In genomic region chr15:65610871-65611718, GRCh38 we compare ENCODE assay signal across 1 cellular context.
TF ChIP-seq lines count a peak whose summit lies in the region.

TSS of gene INTS14 (minus strand) at chr15:65611131. CDS start at chr15:65607380, 3,751 bp downstream.

TF ChIP-seq in A549, 52 proteins besides CTCF, POLR2A, EP300 and RAD21 (continued from another document):
- TF ChIP-seq HES2 (IDR thresholded peaks at IDR 0.05) (no peak), BHLHE40 (IDR thresholded peaks at IDR 0.05; ENCODE audit: low read depth, low read length) (no peak), SMC3 (IDR thresholded peaks at IDR 0.05) (peak; percentile 79), FOSB (CRISPR knock-in tag; IDR thresholded peaks at IDR 0.05) (no peak), PBX3 (IDR thresholded peaks at IDR 0.05) (peak; percentile 58; the same call in 1 of the 2 replicates), FOSL2 (IDR thresholded peaks at IDR 0.05) (no peak), FOSL2 (CRISPR knock-in tag; IDR thresholded peaks at IDR 0.05) (no peak; the same call in 1 of the 2 replicates), POLR2AphosphoS2 (conservative IDR thresholded peaks at IDR 0.05; ENCODE audit: low read length) (no peak), RFX5 (IDR thresholded peaks at IDR 0.05) (0 out of 2 replicates have a peak, but pooled peaks have one; percentile 22), EHF (CRISPR knock-in tag; IDR thresholded peaks at IDR 0.05) (no peak), MAFK (IDR thresholded peaks at IDR 0.05; ENCODE audit: partially characterized antibody) (no peak), CBX8 (IDR thresholded peaks at IDR 0.05) (no peak), HDAC2 (IDR thresholded peaks at IDR 0.05) (0 out of 2 replicates have a peak, but pooled peaks have one; percentile 25), ESRRA (IDR thresholded peaks at IDR 0.05; ENCODE audit: borderline replicate concordance, low read length) (0 out of 2 replicates have a peak, but pooled peaks have one; percentile 45), RARB (CRISPR knock-in tag; IDR thresholded peaks at IDR 0.05) (no peak), E2F6 (IDR thresholded peaks at IDR 0.05; ENCODE audit: borderline replicate concordance, low read depth) (peak; percentile 89), ELK1 (IDR thresholded peaks at IDR 0.05; ENCODE audit: low read depth, low read length) (0 out of 2 replicates have a peak, but pooled peaks have one; percentile 5), NR3C1 (IDR thresholded peaks at IDR 0.05) (no peak), ZNF302 (CRISPR knock-in tag; IDR thresholded peaks at IDR 0.05) (no peak), JUNB (IDR thresholded peaks at IDR 0.05) (no peak), MAZ (IDR thresholded peaks at IDR 0.05; ENCODE audit: borderline replicate concordance, low read depth, low read length) (peak; percentile 92; the same call in 1 of the 2 replicates), CEBPB (IDR thresholded peaks at IDR 0.05) (0 out of 4 replicates have a peak, but pooled peaks of 1 of the 2 experiments have one; percentile 37), FOXS1 (CRISPR knock-in tag; IDR thresholded peaks at IDR 0.05) (no peak), PHF8 (IDR thresholded peaks at IDR 0.05; ENCODE audit: borderline replicate concordance, low read depth) (peak; percentile 98), ZFP36 (IDR thresholded peaks at IDR 0.05; ENCODE audit: borderline replicate concordance, partially characterized antibody) (no peak), NFE2L2 (conservative IDR thresholded peaks at IDR 0.05; ENCODE audit: low read length) (no peak)
- TF ChIP-seq, protein P1, sequence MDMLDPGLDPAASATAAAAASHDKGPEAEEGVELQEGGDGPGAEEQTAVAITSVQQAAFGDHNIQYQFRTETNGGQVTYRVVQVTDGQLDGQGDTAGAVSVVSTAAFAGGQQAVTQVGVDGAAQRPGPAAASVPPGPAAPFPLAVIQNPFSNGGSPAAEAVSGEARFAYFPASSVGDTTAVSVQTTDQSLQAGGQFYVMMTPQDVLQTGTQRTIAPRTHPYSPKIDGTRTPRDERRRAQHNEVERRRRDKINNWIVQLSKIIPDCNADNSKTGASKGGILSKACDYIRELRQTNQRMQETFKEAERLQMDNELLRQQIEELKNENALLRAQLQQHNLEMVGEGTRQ (IDR thresholded peaks at IDR 0.05) = no peak
- TF ChIP-seq, protein P2, sequence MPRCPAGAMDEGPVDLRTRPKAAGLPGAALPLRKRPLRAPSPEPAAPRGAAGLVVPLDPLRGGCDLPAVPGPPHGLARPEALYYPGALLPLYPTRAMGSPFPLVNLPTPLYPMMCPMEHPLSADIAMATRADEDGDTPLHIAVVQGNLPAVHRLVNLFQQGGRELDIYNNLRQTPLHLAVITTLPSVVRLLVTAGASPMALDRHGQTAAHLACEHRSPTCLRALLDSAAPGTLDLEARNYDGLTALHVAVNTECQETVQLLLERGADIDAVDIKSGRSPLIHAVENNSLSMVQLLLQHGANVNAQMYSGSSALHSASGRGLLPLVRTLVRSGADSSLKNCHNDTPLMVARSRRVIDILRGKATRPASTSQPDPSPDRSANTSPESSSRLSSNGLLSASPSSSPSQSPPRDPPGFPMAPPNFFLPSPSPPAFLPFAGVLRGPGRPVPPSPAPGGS (IDR thresholded peaks at IDR 0.05) = peak; percentile 85; the same call in 2 of the 3 replicates
